ENCODE assay signal across 8 cellular contexts in the genomic region with DNA sequence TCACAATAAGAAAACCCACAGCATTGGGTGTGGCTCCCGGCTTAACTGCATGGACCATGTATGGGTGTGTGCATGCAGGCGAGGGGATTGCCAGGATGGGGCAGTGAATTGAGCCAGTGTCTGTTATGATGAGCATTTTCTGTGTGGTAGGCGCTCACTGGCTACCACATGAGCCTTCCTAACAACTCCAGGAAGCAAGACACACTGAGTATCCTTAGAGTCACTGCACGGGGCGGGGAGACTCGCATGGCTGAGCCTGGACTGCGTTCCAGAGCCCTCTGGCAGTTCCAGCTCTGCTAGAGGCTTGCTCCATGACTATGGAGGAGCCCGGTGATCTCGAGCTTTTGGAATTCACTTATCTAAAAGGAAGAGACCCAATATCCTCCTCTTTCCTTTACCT.
DNase-seq lines count a peak whose midpoint lies in the region; ATAC-seq and TF ChIP-seq lines count a peak whose summit lies in the region.

No MANE protein-coding gene starts in this region.

- peaks cover 84% of the 10 kb centered on the region for H3K36me3 ChIP-seq in DND-41 (ENCODE audit: insufficient read depth, low read length)

- ATAC-seq in DND-41 (ENCODE audit: insufficient read depth, low read depth), result no peak
- no peak for ATAC-seq in effector memory CD8-positive, alpha-beta T cell (replicated peaks)
- no peak for ATAC-seq in GM21390 (IDR thresholded peaks at IDR 0.05; ENCODE audit: unreplicated experiment)
- no peak for ATAC-seq in HG03039 (IDR thresholded peaks at IDR 0.05; ENCODE audit: unreplicated experiment)

- H3K9ac ChIP-seq in DND-41 (ENCODE audit: low read depth, low read length), result peak overlapping the region; percentile 24; the same call in 1 of the 2 replicates

- peaks cover 100% of the 10 kb centered on the region for H3K79me2 ChIP-seq in DND-41 (ENCODE audit: insufficient read depth, low read length)

- no peak for DNase-seq in DND-41
- peak; percentile 46 for DNase-seq in NCI-H510A (lab: John Stamatoyannopoulos, UW)
- DNase-seq in effector memory CD8-positive, alpha-beta T cell, result no peak
- no peak for DNase-seq in mesothelial cell of epicardium (ENCODE audit: low spot score in 2 of 2, unreplicated experiment in 2 of 2)
- no peak for DNase-seq in occipital lobe (lab: John Stamatoyannopoulos, UW)
- DNase-seq in NCI-H2107 (lab: John Stamatoyannopoulos, UW), result no peak

- peaks cover 98% of the 10 kb centered on the region for H3K4me1 ChIP-seq in DND-41 (ENCODE audit: insufficient read depth, low read length)

- peak overlapping the region; percentile 12 to 62 for H3K27ac Mint-ChIP-seq in effector memory CD8-positive, alpha-beta T cell
- peak overlapping the region; percentile 71 for H3K27ac Mint-ChIP-seq in mesothelial cell of epicardium

- no peaks in the 10 kb centered on the region for H3K27me3 ChIP-seq in DND-41 (ENCODE audit: insufficient read depth, low read length, poor library complexity)

- H3K4me3 Mint-ChIP-seq in effector memory CD8-positive, alpha-beta T cell, result no peak overlapping the region
- no peak overlapping the region for H3K4me3 Mint-ChIP-seq in mesothelial cell of epicardium

- TF ChIP-seq CTCF in DND-41 (IDR thresholded peaks at IDR 0.05; ENCODE audit: borderline replicate concordance, extremely low read depth, low read length, poor library complexity, severe bottlenecking) (no peak), mesothelial cell of epicardium (IDR thresholded peaks at IDR 0.05; ENCODE audit: unreplicated experiment) (no peak)

- H3K9me3 ChIP-seq in DND-41 (ENCODE audit: insufficient read depth, low read length, severe bottlenecking), result no peaks in the 10 kb centered on the region

- H3K4me2 ChIP-seq in DND-41 (ENCODE audit: insufficient read depth, low read length), result no peak overlapping the region

- peak overlapping the region; percentile 83 for H3K27ac ChIP-seq in DND-41 (ENCODE audit: low read length)

- H3K36me3 Mint-ChIP-seq in effector memory CD8-positive, alpha-beta T cell (ENCODE audit: insufficient read depth), result peaks cover 4% of the 10 kb centered on the region
- H3K36me3 Mint-ChIP-seq in mesothelial cell of epicardium, result no peaks in the 10 kb centered on the region

- no peaks in the 10 kb centered on the region for H3K27me3 Mint-ChIP-seq in effector memory CD8-positive, alpha-beta T cell
- no peaks in the 10 kb centered on the region for H3K27me3 Mint-ChIP-seq in mesothelial cell of epicardium (ENCODE audit: low read depth)

- H4K20me1 ChIP-seq in DND-41 (ENCODE audit: insufficient read depth, low read length), result no peaks in the 10 kb centered on the region; the same call in 1 of the 2 replicates

- H2AFZ ChIP-seq in DND-41 (ENCODE audit: low read depth, low read length), result no peak overlapping the region

- H3K4me3 ChIP-seq in DND-41 (ENCODE audit: low read depth in 1 of 2, low read length in 2 of 2), result no peak overlapping the region

- peaks cover 7 to 23% of the 10 kb centered on the region in 2 donors for H3K4me1 Mint-ChIP-seq in effector memory CD8-positive, alpha-beta T cell (ENCODE audit: low read depth in 2 of 2)
- H3K4me1 Mint-ChIP-seq in mesothelial cell of epicardium, result peaks cover 59% of the 10 kb centered on the region

- no peaks in the 10 kb centered on the region for H3K9me3 Mint-ChIP-seq in effector memory CD8-positive, alpha-beta T cell
- H3K9me3 Mint-ChIP-seq in mesothelial cell of epicardium, result peaks cover 3% of the 10 kb centered on the region
